Comparison of ENCODE assay signal across 8 cellular contexts in genomic region chr2:190467575-190468083, GRCh38. TPM values are rescaled to one million over a fixed set of nuclear protein-coding genes. Genes with fewer than 3 reads are reported as not detected.
DNase-seq lines count a peak whose midpoint lies in the region; ATAC-seq and TF ChIP-seq lines count a peak whose summit lies in the region.

No MANE protein-coding gene starts in this region.

- H4K5ac ChIP-seq in H9 (ENCODE audit: insufficient read length, low read depth, low read length) = no peak overlapping the region

- H2BK12ac ChIP-seq in H9 (ENCODE audit: insufficient read length, low read depth, low read length) = no peak overlapping the region

- no peak overlapping the region for H3K4me3 Mint-ChIP-seq in H9
- H3K4me3 Mint-ChIP-seq in activated CD4-positive, alpha-beta memory T cell treated with anti-CD3 and anti-CD28 coated beads for 36 hours = no peak overlapping the region

- H3K27ac ChIP-seq in cingulate gyrus (ENCODE audit: low read depth, low read length) (peak overlapping the region; percentile 83), psoas muscle (peak overlapping the region; percentile 31), H9 (ENCODE audit: insufficient read length, low read depth, low read length) (no peak overlapping the region)
- no peak overlapping the region for H3K27ac ChIP-seq in effector memory CD4-positive, alpha-beta T cell (ENCODE audit: insufficient read depth, low read length, poor library complexity, severe bottlenecking)

- H4K8ac ChIP-seq in H9 (replicated peaks; ENCODE audit: insufficient read length, low read depth, low read length) = no peak overlapping the region

- no peaks in the 10 kb centered on the region for H3K9me3 ChIP-seq in psoas muscle
- H3K9me3 ChIP-seq in H9 (ENCODE audit: control insufficient read depth, low read depth, low read length) = no peaks in the 10 kb centered on the region
- no peaks in the 10 kb centered on the region for H3K9me3 ChIP-seq in effector memory CD4-positive, alpha-beta T cell (ENCODE audit: control insufficient read depth, low read length)

- H3K4me1 Mint-ChIP-seq in H9 = peaks cover 5 to 7% of the 10 kb centered on the region in 2 experiments; a peak in 2 of 4 replicates
- H3K4me1 Mint-ChIP-seq in activated CD4-positive, alpha-beta memory T cell treated with anti-CD3 and anti-CD28 coated beads for 36 hours (ENCODE audit: low read depth) = peaks cover 44% of the 10 kb centered on the region

- H3K79me2 ChIP-seq in H9 (ENCODE audit: insufficient read depth, low read length) = no peaks in the 10 kb centered on the region

- CTCF ChIA-PET in activated CD4-positive, alpha-beta memory T cell treated with anti-CD3 and anti-CD28 coated beads for 36 hours (lab: Charles Lee) = no interaction called here

- H3K27me3 Mint-ChIP-seq in H9 (ENCODE audit: low read depth) = peaks cover 1% of the 10 kb centered on the region; the same call in 1 of the 2 replicates
- H3K27me3 Mint-ChIP-seq in activated CD4-positive, alpha-beta memory T cell treated with anti-CD3 and anti-CD28 coated beads for 36 hours = no peaks in the 10 kb centered on the region

- H3K4me2 ChIP-seq in H9 (ENCODE audit: insufficient read depth, insufficient read length, low read length) = no peak overlapping the region

- peaks cover 8 to 20% (median 18%) of the 10 kb centered on the region in 3 experiments for H3K36me3 Mint-ChIP-seq in H9 (ENCODE audit: insufficient read depth in 1 of 3, low read depth in 3 of 3)
- peaks cover 29% of the 10 kb centered on the region for H3K36me3 Mint-ChIP-seq in activated CD4-positive, alpha-beta memory T cell treated with anti-CD3 and anti-CD28 coated beads for 36 hours

- H2BK15ac ChIP-seq in H9 (ENCODE audit: low read depth, low read length) = no peak overlapping the region

- H2BK5ac ChIP-seq in H9 (ENCODE audit: insufficient read length, low read length) = no peak overlapping the region

- peak overlapping the region; percentile 21 for H3K4me3 ChIP-seq in psoas muscle
- no peak overlapping the region for H3K4me3 ChIP-seq in effector memory CD4-positive, alpha-beta T cell (ENCODE audit: insufficient read depth, low read depth, low read length, poor library complexity, severe bottlenecking)

- no peak overlapping the region for H2AFZ ChIP-seq in H9 (ENCODE audit: low read length)

- H3K23me2 ChIP-seq in H9 (ENCODE audit: insufficient read length, low read depth, low read length, poor library complexity, severe bottlenecking) = no peaks in the 10 kb centered on the region

- H2BK120ac ChIP-seq in H9 (ENCODE audit: low read depth, low read length, poor library complexity, severe bottlenecking) = no peak overlapping the region

- no peak overlapping the region for H2AK5ac ChIP-seq in H9 (ENCODE audit: insufficient read length, low read length)

- H3K56ac ChIP-seq in H9 (ENCODE audit: insufficient read length, low read depth, low read length) = no peak overlapping the region

- H3K27ac Mint-ChIP-seq in H9 = no peak overlapping the region
- H3K27ac Mint-ChIP-seq in activated CD4-positive, alpha-beta memory T cell treated with anti-CD3 and anti-CD28 coated beads for 36 hours = no peak overlapping the region

- H3K4me1 ChIP-seq in psoas muscle (peaks cover 26% of the 10 kb centered on the region), H9 (ENCODE audit: insufficient read depth, low read length) (no peaks in the 10 kb centered on the region)
- no peaks in the 10 kb centered on the region for H3K4me1 ChIP-seq in effector memory CD4-positive, alpha-beta T cell (ENCODE audit: control insufficient read depth, insufficient read depth, low read length, poor library complexity, severe bottlenecking)

- DNase-seq in NCI-H1105 (lab: John Stamatoyannopoulos, UW) = peak; percentile 9
- DNase-seq in psoas muscle = no peak
- no peak for DNase-seq in H9
- no peak for DNase-seq in SKM-1 (lab: John Stamatoyannopoulos, UW; ENCODE audit: unreplicated experiment)
- DNase-seq in effector memory CD4-positive, alpha-beta T cell = no peak
- no peak for DNase-seq in activated CD4-positive, alpha-beta memory T cell treated with anti-CD3 and anti-CD28 coated beads for 36 hours

- 9 to 14% (median 12%) methylated on average over 5 of the region's 5 CpGs for WGBS in psoas muscle, 3 donors
- no CpG with 5 or more reads among the region's 5 CpGs for WGBS in H9 (ENCODE audit: extremely low coverage, insufficient read length, low lambda C conversion rate)

- H3K14ac ChIP-seq in H9 (ENCODE audit: insufficient read depth, low read length) = no peak overlapping the region

- intact Hi-C loops in psoas muscle (cut with DNase I) = no loop called here
- intact Hi-C loops in activated CD4-positive, alpha-beta memory T cell treated with anti-CD3 and anti-CD28 coated beads for 36 hours (cut with micrococcal nuclease) = no loop called here

- no peak overlapping the region for H3T11ph ChIP-seq in H9 (ENCODE audit: low read length)

- no peaks in the 10 kb centered on the region for H3K27me3 ChIP-seq in psoas muscle (ENCODE audit: insufficient read depth in 3 of 3, low read length in 2 of 3)
- no peaks in the 10 kb centered on the region for H3K27me3 ChIP-seq in H9 (ENCODE audit: insufficient read depth, low read length)
- H3K27me3 ChIP-seq in effector memory CD4-positive, alpha-beta T cell (replicated peaks; ENCODE audit: control insufficient read depth, insufficient read depth, low read length, poor library complexity, severe bottlenecking) = no peaks in the 10 kb centered on the region

- POLR2A ChIA-PET in activated CD4-positive, alpha-beta memory T cell treated with anti-CD3 and anti-CD28 coated beads for 36 hours (lab: Charles Lee) = interaction anchor here (0.7 kb wide), 1 partner anchor 19 kb away, joined by 4 read pairs; no protein-coding TSS in a partner anchor

- TF ChIP-seq CTCF in psoas muscle (IDR thresholded peaks at IDR 0.05) (no peak), H9 (conservative IDR thresholded peaks at IDR 0.05) (no peak)

- ATAC-seq in GM18907 (IDR thresholded peaks at IDR 0.05; ENCODE audit: unreplicated experiment) (peak; percentile 49), psoas muscle (peak in 1 of 4 donors; percentile 58)

- no peaks in the 10 kb centered on the region for H3K36me3 ChIP-seq in psoas muscle (ENCODE audit: insufficient read depth in 1 of 2, low read depth in 1 of 2)
- peaks cover 3% of the 10 kb centered on the region for H3K36me3 ChIP-seq in effector memory CD4-positive, alpha-beta T cell (ENCODE audit: control insufficient read depth, insufficient read depth, low read length)

- H4K20me1 ChIP-seq in H9 (ENCODE audit: control insufficient read depth, insufficient read depth, insufficient read length) = no peaks in the 10 kb centered on the region

- H3K79me1 ChIP-seq in H9 (ENCODE audit: insufficient read depth, low read depth, low read length, poor library complexity, severe bottlenecking) = no peaks in the 10 kb centered on the region

- no peak overlapping the region for H2BK20ac ChIP-seq in H9 (ENCODE audit: low read depth, low read length, poor library complexity, severe bottlenecking)

- H4K91ac ChIP-seq in H9 (ENCODE audit: insufficient read length, low read depth, low read length) = no peak overlapping the region

- H3K9ac ChIP-seq in H9 (ENCODE audit: extremely low read depth, insufficient read length, low read length) = no peak overlapping the region

- H3K18ac ChIP-seq in H9 (ENCODE audit: insufficient read length, low read depth, low read length) = no peak overlapping the region

- H3K4ac ChIP-seq in H9 (ENCODE audit: low read depth, low read length) = no peak overlapping the region

- H3K9me3 Mint-ChIP-seq in H9 = peaks cover 9 to 16% of the 10 kb centered on the region in 2 experiments
- H3K9me3 Mint-ChIP-seq in activated CD4-positive, alpha-beta memory T cell treated with anti-CD3 and anti-CD28 coated beads for 36 hours = peaks cover 1% of the 10 kb centered on the region

- H3K23ac ChIP-seq in H9 (ENCODE audit: insufficient read length, low read depth, low read length) = no peak overlapping the region

RNA-seq across cellular contexts. Expression of gene MFSD6, which starts 59.5 kb away (rescaled TPM):
- 1 to 10 TPM; 4.0 to 9.4 (median 5.2) TPM for total RNA-seq in psoas muscle
- polyA plus RNA-seq in psoas muscle = 1 to 10 TPM; 2.6 to 5.5 (median 4.0) TPM
- total RNA-seq in H9 (2021) = 2.9 and 4.0 TPM in 2 replicates
- total RNA-seq in activated CD4-positive, alpha-beta memory T cell treated with anti-CD3 and anti-CD28 coated beads for 36 hours = 10 to 100 TPM; 34.1 to 37.1 TPM

Comparison
In these comparisons a context has a peak if more than half of its experiments do, and no peak if none do; other contexts are left out.
1. H3K27ac ChIP-seq: peak in cingulate gyrus (single experiment) and psoas muscle (single experiment); none in H9 (single experiment) and effector memory CD4-positive, alpha-beta T cell (single experiment).